Comparison of ENCODE assay signal across 8 cellular contexts in the genomic region with DNA sequence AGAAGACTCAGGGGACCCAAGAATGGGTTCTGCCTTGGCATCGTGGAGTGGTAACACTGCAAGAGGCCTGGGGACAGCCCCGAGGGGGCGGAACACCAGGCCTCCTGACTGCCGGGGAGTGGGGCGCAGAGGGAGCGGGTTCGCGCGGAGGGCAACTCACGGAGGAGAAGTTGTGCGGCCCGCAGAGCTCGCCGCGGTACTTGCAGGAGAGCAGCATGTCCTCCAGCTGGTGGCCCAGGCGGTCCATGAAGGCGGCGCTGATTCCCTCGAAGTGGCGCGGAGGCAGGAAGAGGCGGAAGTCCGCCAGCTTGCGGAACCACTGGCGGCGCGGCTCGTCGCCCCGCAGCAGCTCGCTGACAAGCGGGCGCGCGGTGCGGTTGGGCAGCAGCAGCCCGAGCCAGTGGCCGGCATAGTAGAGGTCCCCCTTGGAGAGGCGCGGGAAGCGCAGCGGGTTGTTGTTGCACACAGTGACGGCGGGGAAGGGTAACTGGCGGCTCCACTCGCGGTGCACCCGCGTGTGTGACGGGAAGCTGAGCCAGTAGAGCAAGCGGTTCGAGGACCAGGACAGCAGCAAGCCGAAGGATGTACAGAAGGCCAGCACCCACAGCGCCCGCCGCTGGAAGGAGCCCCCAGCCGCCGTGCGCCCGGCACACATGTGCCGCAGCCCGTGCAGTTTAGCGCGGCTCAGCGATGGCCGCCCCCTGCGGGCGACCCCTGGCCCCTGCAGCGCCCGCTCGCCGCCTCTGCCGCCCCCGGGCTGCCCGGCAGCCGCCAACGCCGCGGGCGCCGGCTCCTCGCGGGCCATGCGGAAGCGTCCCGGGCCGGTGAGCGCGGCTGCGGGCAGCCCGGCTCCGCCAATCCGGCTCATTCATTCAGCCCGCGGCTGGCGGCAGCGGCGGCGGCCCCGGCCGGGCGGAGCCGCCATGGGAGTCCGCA. TPM values are rescaled to one million over a fixed set of nuclear protein-coding genes. Genes with fewer than 3 reads are reported as not detected.
DNase-seq lines count a peak whose midpoint lies in the region; ATAC-seq and TF ChIP-seq lines count a peak whose summit lies in the region.

No MANE protein-coding gene starts in this region.

- H3K9ac ChIP-seq in BLaER1 (peak overlapping the region; percentile 86), MM.1S (ENCODE audit: low read length) (no peak overlapping the region)

- H4K20me1 ChIP-seq in BLaER1 (peaks cover 24% of the 10 kb centered on the region), MM.1S (ENCODE audit: insufficient read depth, low read length) (no peaks in the 10 kb centered on the region)

- H3K9me3 ChIP-seq in BLaER1: no peaks in the 10 kb centered on the region
- no peaks in the 10 kb centered on the region for H3K9me3 ChIP-seq in mucosa of descending colon
- H3K9me3 ChIP-seq in MM.1S (replicated peaks; ENCODE audit: insufficient read depth, low read length): no peaks in the 10 kb centered on the region

- peak; percentile 13 for DNase-seq in NCI-H1092 (lab: John Stamatoyannopoulos, UW)
- peak; percentile 18 for DNase-seq in dermis blood vessel endothelial cell
- peak; percentile 51 to 67 (median 56) for DNase-seq in mucosa of descending colon
- DNase-seq in MM.1S: no peak
- no peak for DNase-seq in SIG-M5 treated with dmso at 0.1 percent for 504 hours (lab: John Stamatoyannopoulos, UW; ENCODE audit: unreplicated experiment)

- no peaks in the 10 kb centered on the region for H3F3A ChIP-seq in MM.1S (ENCODE audit: insufficient read depth, low read length)

- H3K36me3 ChIP-seq in BLaER1 (peaks cover 12% of the 10 kb centered on the region; the same call in 1 of the 2 replicates), mucosa of descending colon (ENCODE audit: low read depth) (no peaks in the 10 kb centered on the region), MM.1S (replicated peaks; ENCODE audit: insufficient read depth, low read length) (no peaks in the 10 kb centered on the region)

- H3K27me3 ChIP-seq in BLaER1 (no peaks in the 10 kb centered on the region), MM.1S (replicated peaks; ENCODE audit: insufficient read depth, low read length) (peaks cover 20% of the 10 kb centered on the region)

- TF ChIP-seq CTCF in mucosa of descending colon (IDR thresholded peaks at IDR 0.05) (no peak), MM.1S (IDR thresholded peaks at IDR 0.05; ENCODE audit: low read length) (no peak)

- no peaks in the 10 kb centered on the region for H3K9me2 ChIP-seq in MM.1S (replicated peaks; ENCODE audit: insufficient read depth, low read length)

- H2AFZ ChIP-seq in MM.1S (ENCODE audit: low read length): no peak overlapping the region

- H3K4me1 ChIP-seq in BLaER1: peaks cover 62% of the 10 kb centered on the region
- H3K4me1 ChIP-seq in mucosa of descending colon (ENCODE audit: low read depth): peaks cover 9% of the 10 kb centered on the region
- no peaks in the 10 kb centered on the region for H3K4me1 ChIP-seq in MM.1S (ENCODE audit: low read length)

- intact Hi-C loops in mucosa of descending colon (cut with DNase I, micrococcal nuclease): loop anchor here in 1 of 2 donors (10.0 kb wide), 1 partner anchor 233 kb away; no protein-coding TSS in a partner anchor

- no peaks in the 10 kb centered on the region for H3K79me2 ChIP-seq in MM.1S (ENCODE audit: low read length)

- peak overlapping the region; percentile 87 for H3K27ac ChIP-seq in BLaER1
- H3K27ac ChIP-seq in MM.1S (ENCODE audit: low read length): no peak overlapping the region

- peak overlapping the region; percentile 97 for H3K4me2 ChIP-seq in BLaER1
- H3K4me2 ChIP-seq in MM.1S (ENCODE audit: low read depth, low read length): no peak overlapping the region

- H3K4me3 ChIP-seq in BLaER1 (peak overlapping the region; percentile 85), mucosa of descending colon (no peak overlapping the region), MM.1S (ENCODE audit: low read length) (no peak overlapping the region; the same call in 1 of the 2 replicates)

- peak; percentile 48 for ATAC-seq in mucosa of descending colon
- ATAC-seq in HG02970 (IDR thresholded peaks at IDR 0.05; ENCODE audit: low FRiP score, unreplicated experiment): no peak
- ATAC-seq in GM21528 (IDR thresholded peaks at IDR 0.05; ENCODE audit: low FRiP score, unreplicated experiment): no peak

RNA-seq across cellular contexts. Expression of a gene that starts 1.6 kb away (rescaled TPM):
- total RNA-seq in dermis blood vessel endothelial cell: 0.17 TPM in 1 of 2 replicates, not detected in the other
- 1 to 10 TPM in 1 of 3 donors, under 1 TPM in 2; 0.84 to 4.6 (median 0.98) TPM for total RNA-seq in mucosa of descending colon

Comparison
In these comparisons a context has a peak if more than half of its experiments do, and no peak if none do; other contexts are left out.
1. DNase-seq: peak in NCI-H1092 (single experiment), dermis blood vessel endothelial cell (single experiment) and mucosa of descending colon (3 of 3); none in MM.1S (single experiment) and SIG-M5 treated with dmso at 0.1 percent for 504 hours (single experiment).